In the genomic region with DNA sequence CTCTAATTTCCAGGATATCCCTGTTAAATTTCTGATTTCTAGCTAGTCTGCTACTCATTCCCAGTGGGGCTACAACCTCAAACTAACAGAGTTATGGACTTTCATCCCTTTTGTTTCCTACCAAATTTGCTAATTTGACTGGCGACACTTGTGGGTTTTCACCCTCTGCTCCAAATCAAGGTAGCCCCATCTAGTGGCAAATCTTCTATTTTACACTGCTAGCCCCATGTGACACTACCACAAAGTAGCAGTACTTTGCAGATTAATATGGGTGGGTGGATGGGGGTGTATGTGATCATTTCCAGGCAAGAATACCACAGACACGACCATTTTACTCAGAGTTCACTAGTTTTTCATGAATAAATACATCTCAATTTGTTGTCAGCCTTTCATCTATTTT, we compare ENCODE assay signal across 8 cellular contexts.
DNase-seq lines count a peak whose midpoint lies in the region; TF ChIP-seq lines count a peak whose summit lies in the region.

No MANE protein-coding gene starts in this region.

- H3K4me1 ChIP-seq in HEK293 (ENCODE audit: control insufficient read depth, insufficient read depth, low read length) = no peaks in the 10 kb centered on the region

- DNase-seq in activated T-cell treated with anti-CD3 and anti-CD28 coated beads for 4 hours (peak; percentile 8), NCI-H146 (lab: John Stamatoyannopoulos, UW) (peak; percentile 35), astrocyte of the cerebellum (ENCODE audit: low read depth) (no peak), renal cortical epithelial cell (ENCODE audit: low read depth) (peak; percentile 58), OCI-M2 (lab: John Stamatoyannopoulos, UW; ENCODE audit: unreplicated experiment) (no peak), hippocampal formation (lab: John Stamatoyannopoulos, UW) (no peak)
- DNase-seq in activated T-cell treated with anti-CD3 and anti-CD28 coated beads, Interleukin-2, amount 50 U/mL, for 1 hour = no peak

- CTCF ChIA-PET in HEK293 (lab: Yijun Ruan, JAX) = interaction anchor here (0.6 to 1.0 kb wide), 5 partner anchors 9 to 961 kb away, joined by 3 to 4 read pairs (median 3); no protein-coding TSS in a partner anchor

- in situ Hi-C loops in astrocyte of the cerebellum (cut with HindIII; ENCODE audit: low sequenced_read_pairs) = no loop called here

- POLR2A ChIA-PET in HEK293 (lab: Yijun Ruan, JAX) = no interaction called here

- H3K4me3 ChIP-seq in HEK293 (ENCODE audit: low read depth, low read length) (no peak overlapping the region), astrocyte of the cerebellum (ENCODE audit: low read depth, low read length) (no peak overlapping the region)

- no peak for TF ChIP-seq CTCF in HEK293 (tag by site-specific recombination; IDR thresholded peaks at IDR 0.05)
- TF ChIP-seq CTCF in astrocyte of the cerebellum (IDR thresholded peaks at IDR 0.05; ENCODE audit: low read depth, low read length, missing control alignments) = peak; percentile 61

- H3K36me3 ChIP-seq in HEK293 (ENCODE audit: control insufficient read depth in 2 of 2, insufficient read depth in 1 of 2, low read length in 2 of 2) = no peaks in the 10 kb centered on the region

- no peaks in the 10 kb centered on the region for H3K9me3 ChIP-seq in HEK293 (ENCODE audit: control insufficient read depth, insufficient read depth, low read depth, low read length)

- no peak overlapping the region for H3K27ac ChIP-seq in HEK293 (ENCODE audit: extremely low read depth, low read depth, low read length)

TF ChIP-seq in HEK293, 187 proteins besides CTCF, POLR2A, EP300 and RAD21:
- TF ChIP-seq ZNF514 (tag by site-specific recombination; IDR thresholded peaks at IDR 0.05) (no peak), ZNF654 (tag by site-specific recombination; IDR thresholded peaks at IDR 0.05; ENCODE audit: low read depth) (peak; percentile 52), EGR2 (tag by site-specific recombination; IDR thresholded peaks at IDR 0.05; ENCODE audit: low read depth) (no peak; the same call in 1 of the 2 replicates), ZFP3 (tag by site-specific recombination; IDR thresholded peaks at IDR 0.05; ENCODE audit: low read depth) (no peak), ZNF19 (tag by site-specific recombination; IDR thresholded peaks at IDR 0.05; ENCODE audit: low read depth) (no peak), ZNF580 (tag by site-specific recombination; IDR thresholded peaks at IDR 0.05) (no peak), ZNF184 (tag by site-specific recombination; IDR thresholded peaks at IDR 0.05) (no peak), ZNF26 (tag by site-specific recombination; IDR thresholded peaks at IDR 0.05) (no peak)
- TF ChIP-seq, protein P1, sequence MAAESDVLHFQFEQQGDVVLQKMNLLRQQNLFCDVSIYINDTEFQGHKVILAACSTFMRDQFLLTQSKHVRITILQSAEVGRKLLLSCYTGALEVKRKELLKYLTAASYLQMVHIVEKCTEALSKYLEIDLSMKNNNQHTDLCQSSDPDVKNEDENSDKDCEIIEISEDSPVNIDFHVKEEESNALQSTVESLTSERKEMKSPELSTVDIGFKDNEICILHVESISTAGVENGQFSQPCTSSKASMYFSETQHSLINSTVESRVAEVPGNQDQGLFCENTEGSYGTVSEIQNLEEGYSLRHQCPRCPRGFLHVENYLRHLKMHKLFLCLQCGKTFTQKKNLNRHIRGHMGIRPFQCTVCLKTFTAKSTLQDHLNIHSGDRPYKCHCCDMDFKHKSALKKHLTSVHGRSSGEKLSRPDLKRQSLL (tag by site-specific recombination; IDR thresholded peaks at IDR 0.05) = no peak

Comparison
In these comparisons a context has a peak if more than half of its experiments do, and no peak if none do; other contexts are left out.
1. DNase-seq: peak in activated T-cell treated with anti-CD3 and anti-CD28 coated beads for 4 hours (single experiment), NCI-H146 (single experiment) and renal cortical epithelial cell (single experiment); none in activated T-cell treated with anti-CD3 and anti-CD28 coated beads, Interleukin-2, amount 50 U/mL, for 1 hour (single experiment), astrocyte of the cerebellum (single experiment), OCI-M2 (single experiment) and hippocampal formation (0 of 2).